ENCODE assay signal across 8 cellular contexts in the genomic region with DNA sequence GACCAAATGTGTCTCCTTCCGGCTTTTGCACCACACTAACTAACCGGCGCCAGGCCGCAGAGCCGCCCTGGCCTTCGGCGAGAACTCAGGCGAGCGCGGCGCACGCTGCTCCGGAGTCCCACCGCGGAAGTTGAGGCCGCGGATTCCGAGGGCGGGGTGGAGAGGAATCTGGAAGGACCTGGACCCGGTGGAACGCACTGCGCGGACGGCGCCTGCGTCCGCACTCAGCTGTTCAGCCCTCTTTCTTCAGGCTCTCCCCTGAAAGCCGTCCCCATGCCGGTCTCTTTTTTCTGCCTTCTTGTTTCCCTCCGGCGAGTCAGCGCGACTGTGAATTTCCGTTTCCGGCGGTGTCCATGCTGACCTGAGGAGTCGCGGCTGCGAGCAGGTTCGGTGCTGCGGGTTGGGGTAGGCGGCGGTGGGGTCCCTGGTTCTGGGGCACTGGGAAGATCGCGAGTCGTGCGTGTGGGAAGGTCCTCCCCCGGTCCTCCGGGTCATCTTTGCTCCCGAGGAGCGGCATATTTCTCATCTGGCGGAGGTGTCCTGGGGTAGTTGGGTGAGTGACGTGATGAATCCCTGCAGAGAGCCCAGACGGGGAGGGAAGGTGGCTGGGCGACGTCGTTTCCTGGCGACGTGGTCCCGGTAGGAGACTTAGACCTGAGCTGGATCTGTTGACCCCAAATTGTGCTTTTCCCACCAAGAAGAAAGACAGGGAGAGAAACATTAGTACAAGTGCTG.
A peak's percentile ranks its signal among the peaks of the same experiment; 100 is the strongest.
DNase-seq lines count a peak whose midpoint lies in the region; ATAC-seq and TF ChIP-seq lines count a peak whose summit lies in the region.

A gene with protein sequence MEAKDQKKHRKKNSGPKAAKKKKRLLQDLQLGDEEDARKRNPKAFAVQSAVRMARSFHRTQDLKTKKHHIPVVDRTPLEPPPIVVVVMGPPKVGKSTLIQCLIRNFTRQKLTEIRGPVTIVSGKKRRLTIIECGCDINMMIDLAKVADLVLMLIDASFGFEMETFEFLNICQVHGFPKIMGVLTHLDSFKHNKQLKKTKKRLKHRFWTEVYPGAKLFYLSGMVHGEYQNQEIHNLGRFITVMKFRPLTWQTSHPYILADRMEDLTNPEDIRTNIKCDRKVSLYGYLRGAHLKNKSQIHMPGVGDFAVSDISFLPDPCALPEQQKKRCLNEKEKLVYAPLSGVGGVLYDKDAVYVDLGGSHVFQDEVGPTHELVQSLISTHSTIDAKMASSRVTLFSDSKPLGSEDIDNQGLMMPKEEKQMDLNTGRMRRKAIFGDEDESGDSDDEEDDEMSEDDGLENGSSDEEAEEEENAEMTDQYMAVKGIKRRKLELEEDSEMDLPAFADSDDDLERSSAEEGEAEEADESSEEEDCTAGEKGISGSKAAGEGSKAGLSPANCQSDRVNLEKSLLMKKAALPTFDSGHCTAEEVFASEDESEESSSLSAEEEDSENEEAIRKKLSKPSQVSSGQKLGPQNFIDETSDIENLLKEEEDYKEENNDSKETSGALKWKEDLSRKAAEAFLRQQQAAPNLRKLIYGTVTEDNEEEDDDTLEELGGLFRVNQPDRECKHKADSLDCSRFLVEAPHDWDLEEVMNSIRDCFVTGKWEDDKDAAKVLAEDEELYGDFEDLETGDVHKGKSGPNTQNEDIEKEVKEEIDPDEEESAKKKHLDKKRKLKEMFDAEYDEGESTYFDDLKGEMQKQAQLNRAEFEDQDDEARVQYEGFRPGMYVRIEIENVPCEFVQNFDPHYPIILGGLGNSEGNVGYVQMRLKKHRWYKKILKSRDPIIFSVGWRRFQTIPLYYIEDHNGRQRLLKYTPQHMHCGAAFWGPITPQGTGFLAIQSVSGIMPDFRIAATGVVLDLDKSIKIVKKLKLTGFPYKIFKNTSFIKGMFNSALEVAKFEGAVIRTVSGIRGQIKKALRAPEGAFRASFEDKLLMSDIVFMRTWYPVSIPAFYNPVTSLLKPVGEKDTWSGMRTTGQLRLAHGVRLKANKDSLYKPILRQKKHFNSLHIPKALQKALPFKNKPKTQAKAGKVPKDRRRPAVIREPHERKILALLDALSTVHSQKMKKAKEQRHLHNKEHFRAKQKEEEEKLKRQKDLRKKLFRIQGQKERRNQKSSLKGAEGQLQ (plus strand): TSS at position 350 of the 735 bp plus-strand sequence. CDS start 1,600 bp downstream, outside the sequence.

- ATAC-seq in HG03378 (IDR thresholded peaks at IDR 0.05; ENCODE audit: unreplicated experiment) = peak; percentile 94
- peak; percentile 93 to 96 for ATAC-seq in activated CD4-positive, CD25-positive, alpha-beta regulatory T cell treated with anti-CD3 and anti-CD28 coated beads, Interleukin-2, amount 50 U/mL, for 24 hours
- ATAC-seq in central memory CD8-positive, alpha-beta T cell (replicated peaks; ENCODE audit: extremely low read depth, poor library complexity, severe bottlenecking) = peak; percentile 93

- peak; percentile 92 for TF ChIP-seq POLR2A in GM19099 (IDR thresholded peaks at IDR 0.05; ENCODE audit: extremely low read depth, insufficient read length, low read depth)

- peak within 1 kb of the TSS; percentile 97 for H3K4me3 Mint-ChIP-seq in central memory CD8-positive, alpha-beta T cell

- H3K27ac Mint-ChIP-seq in central memory CD8-positive, alpha-beta T cell (ENCODE audit: low read depth) = peak within 1 kb of the TSS; percentile 98

- peaks cover 14% of the 10 kb centered on the region for H3K27me3 Mint-ChIP-seq in central memory CD8-positive, alpha-beta T cell

- peaks cover 29% of the 10 kb centered on the region for H3K4me1 Mint-ChIP-seq in central memory CD8-positive, alpha-beta T cell

- peak; percentile 96 for DNase-seq in AG20443 (ENCODE audit: low spot score)
- peak; percentile 63 for DNase-seq in NCI-H446 treated with DMSO at 0.1 percent for 48 hours (lab: John Stamatoyannopoulos, UW)
- DNase-seq in central memory CD8-positive, alpha-beta T cell (ENCODE audit: low spot score in 2 of 2) = peak; percentile 86 to 87
- DNase-seq in iris pigment epithelial cell (ENCODE audit: low read depth) = peak; percentile 96
- peak; percentile 84 to 85 for DNase-seq in stimulated activated CD4-positive, alpha-beta T cell treated with anti-CD3 and anti-CD28 coated beads, Interleukin-12 subunit alpha, Interleukin-12 subunit beta, amount 100 ng/mL, for 24 hours (ENCODE audit: low read depth in 2 of 2)

- peaks cover 36% of the 10 kb centered on the region for H3K36me3 Mint-ChIP-seq in central memory CD8-positive, alpha-beta T cell (ENCODE audit: insufficient read depth)

- H3K9me3 Mint-ChIP-seq in central memory CD8-positive, alpha-beta T cell = no peaks in the 10 kb centered on the region

Comparison
In these comparisons a context has a peak if more than half of its experiments do, and no peak if none do; other contexts are left out.
1. Peak in every context shown above with its lines: DNase-seq and ATAC-seq.